ENCODE assay signal across 8 cellular contexts in the genomic region with DNA sequence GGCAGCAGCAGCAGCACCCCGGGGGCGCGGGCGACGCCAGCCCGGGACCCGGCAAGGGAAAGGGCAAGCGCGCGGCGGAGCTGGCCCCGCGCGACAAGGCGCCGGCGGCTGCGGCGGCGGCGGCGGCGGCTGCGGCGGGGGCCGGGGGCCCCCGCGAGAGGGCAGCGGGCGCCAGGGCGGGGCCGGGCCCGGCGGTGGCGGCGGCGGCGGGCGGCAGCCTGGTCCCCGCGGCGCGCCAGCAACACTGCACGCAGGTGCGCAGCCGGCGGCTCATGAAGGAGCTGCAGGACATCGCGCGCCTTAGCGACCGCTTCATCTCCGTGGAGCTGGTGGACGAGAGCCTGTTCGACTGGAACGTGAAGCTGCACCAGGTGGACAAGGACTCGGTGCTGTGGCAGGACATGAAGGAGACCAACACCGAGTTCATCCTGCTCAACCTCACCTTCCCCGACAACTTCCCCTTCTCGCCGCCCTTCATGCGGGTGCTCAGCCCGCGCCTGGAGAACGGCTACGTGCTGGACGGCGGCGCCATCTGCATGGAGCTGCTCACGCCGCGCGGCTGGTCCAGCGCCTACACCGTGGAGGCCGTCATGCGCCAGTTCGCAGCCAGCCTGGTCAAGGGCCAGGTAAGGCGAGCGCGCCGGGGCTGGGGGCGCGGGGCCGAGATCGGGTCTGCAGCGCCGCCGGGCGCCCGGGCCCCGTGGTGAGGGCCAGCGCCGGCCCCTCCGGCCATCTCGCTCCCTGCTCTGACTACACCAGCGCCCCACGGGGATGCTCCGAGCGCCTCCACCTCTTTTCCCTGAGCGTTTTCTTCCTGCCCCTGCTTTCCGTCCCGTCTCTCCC. TPM values are rescaled to one million over a fixed set of nuclear protein-coding genes. Genes with fewer than 3 reads are reported as not detected.
DNase-seq lines count a peak whose midpoint lies in the region; ATAC-seq, FAIRE-seq and TF ChIP-seq lines count a peak whose summit lies in the region.

A gene with protein sequence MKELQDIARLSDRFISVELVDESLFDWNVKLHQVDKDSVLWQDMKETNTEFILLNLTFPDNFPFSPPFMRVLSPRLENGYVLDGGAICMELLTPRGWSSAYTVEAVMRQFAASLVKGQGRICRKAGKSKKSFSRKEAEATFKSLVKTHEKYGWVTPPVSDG (plus strand): TSS at position 238 of the 843 bp plus-strand sequence. CDS start 35 bp downstream, at position 273.

- no peaks in the 10 kb centered on the region for H3K36me3 ChIP-seq in kidney (ENCODE audit: control insufficient read depth in 1 of 2, insufficient read depth in 2 of 2, low read length in 2 of 2)

- H3K27ac ChIP-seq in kidney (ENCODE audit: low read depth in 2 of 2, low read length in 2 of 2) = peak within 1 kb of the TSS in 1 of 2 donors; percentile 37

- H3K27me3 Mint-ChIP-seq in brain = peaks cover 20% of the 10 kb centered on the region

- H3K4me3 Mint-ChIP-seq in brain = peak within 1 kb of the TSS; percentile 93 to 98 (median 93)

- peaks cover 0 to 7% of the 10 kb centered on the region in 2 donors for H3K4me1 ChIP-seq in kidney (ENCODE audit: control insufficient read depth in 1 of 2, insufficient read depth in 1 of 2, low read depth in 1 of 2, low read length in 2 of 2)

- no peak for TF ChIP-seq CTCF in brain (conservative IDR thresholded peaks at IDR 0.05)
- TF ChIP-seq CTCF in kidney (IDR thresholded peaks at IDR 0.05; ENCODE audit: borderline replicate concordance, extremely low read depth, insufficient read depth) = no peak

- intact Hi-C loops in kidney (cut with DNase I) = no loop called here

- ATAC-seq in stimulated activated naive CD8-positive, alpha-beta T cell treated with anti-CD3 and anti-CD28 coated beads, Interleukin-15, Interleukin-2, amounts not matched to agents 100 U/mL and 50 U/mL, for 24 hours = no peak
- no peak for ATAC-seq in GM18870 (IDR thresholded peaks at IDR 0.05; ENCODE audit: unreplicated experiment)

- H3K9ac ChIP-seq in kidney (ENCODE audit: low read length in 2 of 2) = no peak within 1 kb of the TSS

- peak within 1 kb of the TSS; percentile 57 to 68 for H3K4me3 ChIP-seq in kidney (ENCODE audit: low read length in 2 of 2)

- peak within 1 kb of the TSS; percentile 82 to 96 (median 90) for H3K27ac Mint-ChIP-seq in brain

- H3K9me3 ChIP-seq in kidney (ENCODE audit: control insufficient read depth in 1 of 2, low read length in 2 of 2) = no peaks in the 10 kb centered on the region

- H3K9me3 Mint-ChIP-seq in brain = peaks cover 0 to 6% (median 3%) of the 10 kb centered on the region in 5 experiments

- DNase-seq in stimulated activated CD4-positive, alpha-beta T cell treated with anti-CD3 and anti-CD28 coated beads, Interleukin-12 subunit alpha, Interleukin-12 subunit beta, amount 100 ng/mL, for 4 hours = peak; percentile 5
- no peak for DNase-seq in stimulated activated CD4-positive, alpha-beta T cell treated with anti-CD3 and anti-CD28 coated beads, Interleukin-1b, Interleukin-23, amount 100 ng/mL, for 48 hours
- DNase-seq in NCI-H146 treated with DMSO at 0.1 percent for 48 hours (lab: John Stamatoyannopoulos, UW; ENCODE audit: unreplicated experiment) = peak; percentile 44
- no peak for DNase-seq in kidney
- peak; percentile 22 for DNase-seq in stimulated activated naive CD8-positive, alpha-beta T cell treated with anti-CD3 and anti-CD28 coated beads, Interleukin-15, Interleukin-2, amounts not matched to agents 100 U/mL and 50 U/mL, for 24 hours
- no peak for DNase-seq in activated CD4-positive, CD25-positive, alpha-beta regulatory T cell treated with anti-CD3 and anti-CD28 coated beads, Interleukin-2, amount 50 U/mL, for 72 hours

- FAIRE-seq in kidney (lab: Jason Lieb, UNC) = no peak

- H3K36me3 Mint-ChIP-seq in brain = no peaks in the 10 kb centered on the region

- peaks cover 27% of the 10 kb centered on the region for H3K4me1 Mint-ChIP-seq in brain

RNA-seq across cellular contexts. Expression of the gene that starts here (rescaled TPM):
- 24.5 TPM for polyA plus RNA-seq in brain (ENCODE audit: insufficient read depth, low read depth, low replicate concordance)
- total RNA-seq in kidney = 0.31 TPM
- 4.8 TPM for polyA plus RNA-seq in kidney (ENCODE audit: insufficient read depth, low read depth, low replicate concordance)

Comparison
In these comparisons a context has a peak if more than half of its experiments do, and no peak if none do; other contexts are left out.
1. DNase-seq: peak in stimulated activated CD4-positive, alpha-beta T cell treated with anti-CD3 and anti-CD28 coated beads, Interleukin-12 subunit alpha, Interleukin-12 subunit beta, amount 100 ng/mL, for 4 hours (single experiment), NCI-H146 treated with DMSO at 0.1 percent for 48 hours (single experiment) and stimulated activated naive CD8-positive, alpha-beta T cell treated with anti-CD3 and anti-CD28 coated beads, Interleukin-15, Interleukin-2, amounts not matched to agents 100 U/mL and 50 U/mL, for 24 hours (single experiment); none in stimulated activated CD4-positive, alpha-beta T cell treated with anti-CD3 and anti-CD28 coated beads, Interleukin-1b, Interleukin-23, amount 100 ng/mL, for 48 hours (single experiment), kidney (single experiment) and activated CD4-positive, CD25-positive, alpha-beta regulatory T cell treated with anti-CD3 and anti-CD28 coated beads, Interleukin-2, amount 50 U/mL, for 72 hours (single experiment).